In genomic region chr20:40962733-40963504, GRCh38 we compare ENCODE assay signal across 7 cellular contexts.
A peak's percentile ranks its signal among the peaks of the same experiment; 100 is the strongest.
DNase-seq lines count a peak whose midpoint lies in the region; ATAC-seq and TF ChIP-seq lines count a peak whose summit lies in the region.

No MANE protein-coding gene starts in this region.

- peak; percentile 71 for ATAC-seq in HG03196 (IDR thresholded peaks at IDR 0.05; ENCODE audit: unreplicated experiment)

- DNase-seq in GM13976 (ENCODE audit: low spot score): peak; percentile 84
- peak; percentile 62 to 87 for DNase-seq in NCI-H526 (lab: John Stamatoyannopoulos, UW)
- DNase-seq in activated CD4-positive, alpha-beta T cell treated with anti-CD3 and anti-CD28 coated beads, Interleukin-2, amount 50 U/mL, for 4 hours: peak; percentile 55 to 62
- peak; percentile 87 for DNase-seq in ecto neural progenitor cell (ENCODE audit: low spot score)
- DNase-seq in medulla oblongata (ENCODE audit: extremely low spot score): peak; percentile 69
- DNase-seq in stimulated activated CD8-positive, alpha-beta memory T cell treated with anti-CD3 and anti-CD28 coated beads, Interleukin-15, amount 100 ng/mL, for 24 hours (ENCODE audit: low read depth): peak; percentile 46

- TF ChIP-seq CTCF in GM13976 (IDR thresholded peaks at IDR 0.05; ENCODE audit: borderline replicate concordance, control extremely low read depth, extremely low read depth, insufficient read depth, missing control alignments): peak; percentile 76

- in situ Hi-C loops in GM13976 (cut with MboI; ENCODE audit: low sequenced_read_pairs, unreplicated experiment): no loop called here

Comparison
In these comparisons a context has a peak if more than half of its experiments do, and no peak if none do; other contexts are left out.
1. Peak in every context shown above with its lines: DNase-seq and ATAC-seq.